Comparison of ENCODE assay signal across 1 cellular context in the genomic region with DNA sequence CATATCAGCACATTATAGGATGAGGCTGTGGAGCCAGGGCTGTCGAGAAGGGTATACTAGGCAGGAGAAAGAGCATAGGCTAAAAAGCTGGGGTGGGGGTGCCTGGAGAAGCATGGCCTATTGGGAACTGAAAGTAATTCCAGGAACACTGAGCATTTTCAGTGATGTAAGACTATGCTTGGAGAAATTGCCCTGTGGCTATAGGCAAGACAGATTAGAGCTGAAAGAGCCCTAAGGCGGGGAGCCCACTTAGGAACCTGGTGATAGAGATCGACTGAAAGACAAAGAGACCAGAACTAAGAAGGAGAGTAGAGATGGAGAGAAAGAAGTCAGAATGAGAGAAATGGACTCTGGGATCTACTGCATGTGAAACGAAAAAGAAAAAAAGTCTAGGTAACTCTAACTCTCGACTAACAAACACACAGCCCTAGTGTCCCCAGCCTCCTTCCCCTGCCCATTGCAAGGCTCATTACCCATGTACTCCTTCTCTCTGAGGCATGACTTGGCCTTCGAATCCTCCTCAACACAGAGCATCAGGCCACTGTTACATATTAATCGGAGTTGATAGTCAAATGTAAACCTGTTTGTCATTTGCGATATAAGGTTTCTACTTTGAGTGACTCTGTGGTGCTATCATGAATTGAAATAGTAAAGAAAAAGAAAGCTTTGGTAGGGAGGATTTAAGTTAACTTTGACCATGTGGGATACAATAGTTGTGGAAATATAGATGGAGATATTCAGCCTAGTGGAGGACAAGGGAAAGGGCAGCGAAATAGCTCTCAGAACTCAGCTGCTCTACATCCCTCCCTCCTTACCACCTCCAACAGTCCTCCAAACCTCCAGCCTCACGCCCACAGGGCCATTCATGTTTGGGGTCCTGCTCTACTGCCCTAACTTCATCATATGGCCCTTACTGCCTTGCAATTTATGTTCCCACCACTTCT.
TF ChIP-seq lines count a peak whose summit lies in the region.

No MANE protein-coding gene starts in this region.

TF ChIP-seq in HCT116, 20 proteins besides CTCF, POLR2A, EP300 and RAD21:
- TF ChIP-seq EZH2 (IDR thresholded peaks at IDR 0.05) (no peak), SIN3A (IDR thresholded peaks at IDR 0.05; ENCODE audit: low read depth) (no peak), EZH2phosphoT487 (IDR thresholded peaks at IDR 0.05; ENCODE audit: borderline replicate concordance) (no peak), JUND (IDR thresholded peaks at IDR 0.05) (no peak), POLR2AphosphoS5 (IDR thresholded peaks at IDR 0.05; ENCODE audit: low read depth, low read length) (no peak), ELF1 (IDR thresholded peaks at IDR 0.05; ENCODE audit: borderline replicate concordance, low read depth) (no peak), ZNF274 (IDR thresholded peaks at IDR 0.05; ENCODE audit: low read depth, low read length) (no peak), CBX3 (IDR thresholded peaks at IDR 0.05; ENCODE audit: low read depth) (no peak)
- TF ChIP-seq, protein P1, sequence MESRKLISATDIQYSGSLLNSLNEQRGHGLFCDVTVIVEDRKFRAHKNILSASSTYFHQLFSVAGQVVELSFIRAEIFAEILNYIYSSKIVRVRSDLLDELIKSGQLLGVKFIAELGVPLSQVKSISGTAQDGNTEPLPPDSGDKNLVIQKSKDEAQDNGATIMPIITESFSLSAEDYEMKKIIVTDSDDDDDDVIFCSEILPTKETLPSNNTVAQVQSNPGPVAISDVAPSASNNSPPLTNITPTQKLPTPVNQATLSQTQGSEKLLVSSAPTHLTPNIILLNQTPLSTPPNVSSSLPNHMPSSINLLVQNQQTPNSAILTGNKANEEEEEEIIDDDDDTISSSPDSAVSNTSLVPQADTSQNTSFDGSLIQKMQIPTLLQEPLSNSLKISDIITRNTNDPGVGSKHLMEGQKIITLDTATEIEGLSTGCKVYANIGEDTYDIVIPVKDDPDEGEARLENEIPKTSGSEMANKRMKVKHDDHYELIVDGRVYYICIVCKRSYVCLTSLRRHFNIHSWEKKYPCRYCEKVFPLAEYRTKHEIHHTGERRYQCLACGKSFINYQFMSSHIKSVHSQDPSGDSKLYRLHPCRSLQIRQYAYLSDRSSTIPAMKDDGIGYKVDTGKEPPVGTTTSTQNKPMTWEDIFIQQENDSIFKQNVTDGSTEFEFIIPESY (IDR thresholded peaks at IDR 0.05; ENCODE audit: extremely low read depth, insufficient replicate concordance, low read length), result no peak
